In genomic region chr16:8959921-8960787, GRCh38 we compare ENCODE assay signal across 1 cellular context.
TF ChIP-seq lines count a peak whose summit lies in the region.

No MANE protein-coding gene starts in this region.

TF ChIP-seq in HepG2, 621 proteins besides CTCF, POLR2A, EP300 and RAD21 (continued from another document and continues in another):
- TF ChIP-seq FOXC1 (CRISPR knock-in tag; IDR thresholded peaks at IDR 0.05; ENCODE audit: borderline replicate concordance) (0 out of 2 replicates have a peak, but pooled peaks have one; percentile 61), ZSCAN29 (CRISPR knock-in tag; conservative IDR thresholded peaks at IDR 0.05) (peak; percentile 100), ZBTB3 (CRISPR knock-in tag; IDR thresholded peaks at IDR 0.05; ENCODE audit: borderline replicate concordance, low read depth) (peak; percentile 91; the same call in 1 of the 2 replicates), DMAP1 (CRISPR knock-in tag; IDR thresholded peaks at IDR 0.05) (peak; percentile 59; the same call in 1 of the 2 replicates), ZNF841 (CRISPR knock-in tag; IDR thresholded peaks at IDR 0.05; ENCODE audit: borderline replicate concordance) (0 out of 2 replicates have a peak, but pooled peaks have one; percentile 47), ZNF639 (CRISPR knock-in tag; conservative IDR thresholded peaks at IDR 0.05) (peak; percentile 43; the same call in 1 of the 2 replicates), ZNF691 (CRISPR knock-in tag; IDR thresholded peaks at IDR 0.05; ENCODE audit: borderline replicate concordance, low read depth) (peak; percentile 92), PHF21A (CRISPR knock-in tag; IDR thresholded peaks at IDR 0.05) (peak; percentile 98), MED13 (CRISPR knock-in tag; IDR thresholded peaks at IDR 0.05) (no peak), THRA (CRISPR knock-in tag; IDR thresholded peaks at IDR 0.05; ENCODE audit: borderline replicate concordance) (peak; percentile 25; the same call in 1 of the 2 replicates), RBAK (CRISPR knock-in tag; IDR thresholded peaks at IDR 0.05) (no peak), HMG20B (CRISPR knock-in tag; conservative IDR thresholded peaks at IDR 0.05) (peak; percentile 15; the same call in 1 of the 2 replicates), ZNF234 (CRISPR knock-in tag; conservative IDR thresholded peaks at IDR 0.05) (no peak), ZMYM4 (CRISPR knock-in tag; IDR thresholded peaks at IDR 0.05) (peak; percentile 88), SIX1 (CRISPR knock-in tag; IDR thresholded peaks at IDR 0.05; ENCODE audit: borderline replicate concordance) (peak; percentile 39; the same call in 1 of the 2 replicates), ZBTB7A (CRISPR knock-in tag; IDR thresholded peaks at IDR 0.05) (peak; percentile 61; the same call in 1 of the 2 replicates), ZNF33B (CRISPR knock-in tag; IDR thresholded peaks at IDR 0.05) (peak; percentile 76; the same call in 1 of the 2 replicates), ZNF746 (CRISPR knock-in tag; IDR thresholded peaks at IDR 0.05) (peak; percentile 64; the same call in 1 of the 2 replicates), NCOA2 (CRISPR knock-in tag; IDR thresholded peaks at IDR 0.05) (peak; percentile 75), ZBTB1 (CRISPR knock-in tag; IDR thresholded peaks at IDR 0.05; ENCODE audit: borderline replicate concordance) (no peak), ZMAT3 (CRISPR knock-in tag; conservative IDR thresholded peaks at IDR 0.05) (no peak), ZNF652 (CRISPR knock-in tag; IDR thresholded peaks at IDR 0.05; ENCODE audit: borderline replicate concordance, low read depth) (peak; percentile 36; the same call in 1 of the 2 replicates), HMGXB3 (CRISPR knock-in tag; IDR thresholded peaks at IDR 0.05; ENCODE audit: borderline replicate concordance) (0 out of 2 replicates have a peak, but pooled peaks have one; percentile 20), CERS6 (CRISPR knock-in tag; IDR thresholded peaks at IDR 0.05) (no peak), CREM (IDR thresholded peaks at IDR 0.05) (peak; percentile 86), CREM (CRISPR knock-in tag; IDR thresholded peaks at IDR 0.05) (no peak), ZNF724P (CRISPR knock-in tag; IDR thresholded peaks at IDR 0.05; ENCODE audit: borderline replicate concordance) (0 out of 2 replicates have a peak, but pooled peaks have one; percentile 84), PPARG (CRISPR knock-in tag; conservative IDR thresholded peaks at IDR 0.05) (peak; percentile 49; the same call in 1 of the 2 replicates), MAFF (IDR thresholded peaks at IDR 0.05; ENCODE audit: low read depth, low read length) (peak; percentile 0; the same call in 1 of the 2 replicates), HNF1B (CRISPR knock-in tag; IDR thresholded peaks at IDR 0.05) (peak; percentile 54; the same call in 1 of the 2 replicates), ZNF362 (CRISPR knock-in tag; IDR thresholded peaks at IDR 0.05; ENCODE audit: borderline replicate concordance) (peak; percentile 83), ZNF431 (CRISPR knock-in tag; IDR thresholded peaks at IDR 0.05; ENCODE audit: borderline replicate concordance, low read depth) (peak; percentile 89; the same call in 1 of the 2 replicates), TARDBP (CRISPR knock-in tag; IDR thresholded peaks at IDR 0.05) (peak; percentile 85), MIXL1 (CRISPR knock-in tag; IDR thresholded peaks at IDR 0.05) (peak; percentile 75), ATF6 (CRISPR knock-in tag; conservative IDR thresholded peaks at IDR 0.05) (peak; percentile 35; the same call in 1 of the 2 replicates), ZC3H13 (CRISPR knock-in tag; IDR thresholded peaks at IDR 0.05) (0 out of 2 replicates have a peak, but pooled peaks have one; percentile 55), HOXA3 (CRISPR knock-in tag; IDR thresholded peaks at IDR 0.05) (peak; percentile 66; the same call in 1 of the 2 replicates), SAP130 (CRISPR knock-in tag; IDR thresholded peaks at IDR 0.05; ENCODE audit: low read depth) (peak; percentile 91), FOXO1 (CRISPR knock-in tag; IDR thresholded peaks at IDR 0.05) (peak; percentile 67), FOXP4 (CRISPR knock-in tag; IDR thresholded peaks at IDR 0.05) (peak; percentile 85), ASH2L (IDR thresholded peaks at IDR 0.05; ENCODE audit: insufficient read length, low read depth, low read length) (peak; percentile 65), ZNF121 (CRISPR knock-in tag; IDR thresholded peaks at IDR 0.05) (0 out of 2 replicates have a peak, but pooled peaks have one; percentile 52), ZNF83 (CRISPR knock-in tag; IDR thresholded peaks at IDR 0.05; ENCODE audit: borderline replicate concordance) (0 out of 2 replicates have a peak, but pooled peaks have one; percentile 66), ZNF879 (CRISPR knock-in tag; IDR thresholded peaks at IDR 0.05) (0 out of 2 replicates have a peak, but pooled peaks have one; percentile 82), RNF2 (conservative IDR thresholded peaks at IDR 0.05; ENCODE audit: low read depth) (no peak), ZSCAN21 (CRISPR knock-in tag; IDR thresholded peaks at IDR 0.05; ENCODE audit: borderline replicate concordance) (peak; percentile 80), RCOR2 (CRISPR knock-in tag; IDR thresholded peaks at IDR 0.05) (peak; percentile 92), CHCHD3 (CRISPR knock-in tag; IDR thresholded peaks at IDR 0.05) (no peak), ZNF3 (CRISPR knock-in tag; IDR thresholded peaks at IDR 0.05) (no peak), LBX2 (CRISPR knock-in tag; IDR thresholded peaks at IDR 0.05; ENCODE audit: borderline replicate concordance) (0 out of 2 replicates have a peak, but pooled peaks have one; percentile 34)
